Comparison of ENCODE assay signal across 1 cellular context in genomic region chr22:19432092-19432844, GRCh38.
TF ChIP-seq lines count a peak whose summit lies in the region.

Gene MRPL40 (plus strand): TSS chr22:19432545. CDS start chr22:19432555, 10 bp downstream.

TF ChIP-seq in K562, 482 proteins besides CTCF, POLR2A, EP300 and RAD21 (continued from another document and continues in another):
- TF ChIP-seq EZH2 (IDR thresholded peaks at IDR 0.05; ENCODE audit: borderline replicate concordance, low read depth, low read length) = no peak
- TF ChIP-seq STAT5B (CRISPR knock-in tag; IDR thresholded peaks at IDR 0.05) = no peak
- peak; percentile 100 for TF ChIP-seq HNRNPL (IDR thresholded peaks at IDR 0.05; ENCODE audit: low read depth, low read length)
- TF ChIP-seq ATF2 (CRISPR knock-in tag; IDR thresholded peaks at IDR 0.05) = no peak
- no peak for TF ChIP-seq PATZ1 (CRISPR knock-in tag; IDR thresholded peaks at IDR 0.05; ENCODE audit: borderline replicate concordance)
- no peak for TF ChIP-seq TBP (optimal IDR thresholded peaks at IDR 0.05; ENCODE audit: low read depth, low read length)
- TF ChIP-seq RBM34 (IDR thresholded peaks at IDR 0.05; ENCODE audit: borderline replicate concordance, insufficient read depth, low read length) = peak; percentile 100
- TF ChIP-seq SNAPC5 (CRISPR knock-in tag; IDR thresholded peaks at IDR 0.05) = no peak
- peak; percentile 82; the same call in 1 of the 2 replicates for TF ChIP-seq ELK3 (CRISPR knock-in tag; IDR thresholded peaks at IDR 0.05)
- TF ChIP-seq RFX7 (CRISPR knock-in tag; IDR thresholded peaks at IDR 0.05) = peak; percentile 85; the same call in 1 of the 2 replicates
- peak; percentile 96 for TF ChIP-seq ZKSCAN1 (IDR thresholded peaks at IDR 0.05; ENCODE audit: low read depth, low read length)
- peak; percentile 72; the same call in 1 of the 2 replicates for TF ChIP-seq ZNF444 (CRISPR knock-in tag; IDR thresholded peaks at IDR 0.05)
- TF ChIP-seq PHB (CRISPR knock-in tag; IDR thresholded peaks at IDR 0.05) = peak; percentile 97
- no peak for TF ChIP-seq C11orf30 (IDR thresholded peaks at IDR 0.05; ENCODE audit: low read depth)
- TF ChIP-seq ZKSCAN8 (CRISPR knock-in tag; IDR thresholded peaks at IDR 0.05) = no peak
- no peak for TF ChIP-seq SMARCA5 (IDR thresholded peaks at IDR 0.05)
- peak; percentile 85; the same call in 1 of the 2 replicates for TF ChIP-seq FOXO4 (CRISPR knock-in tag; IDR thresholded peaks at IDR 0.05)
- no peak for TF ChIP-seq FOXJ3 (CRISPR knock-in tag; IDR thresholded peaks at IDR 0.05)
- TF ChIP-seq SMC3 (conservative IDR thresholded peaks at IDR 0.05; ENCODE audit: insufficient read depth, low read depth, low read length) = peak; percentile 39; the same call in 1 of the 2 replicates
- no peak for TF ChIP-seq USF2 (CRISPR knock-in tag; IDR thresholded peaks at IDR 0.05)
- TF ChIP-seq EGR1 (conservative IDR thresholded peaks at IDR 0.05) = no peak
- TF ChIP-seq PHTF2 (CRISPR knock-in tag; IDR thresholded peaks at IDR 0.05) = peak; percentile 92
- TF ChIP-seq PRDM10 (IDR thresholded peaks at IDR 0.05; ENCODE audit: partially characterized antibody) = no peak
- no peak for TF ChIP-seq TAL1 (IDR thresholded peaks at IDR 0.05)
- no peak for TF ChIP-seq ARID1B (IDR thresholded peaks at IDR 0.05)
- no peak for TF ChIP-seq CEBPZ (IDR thresholded peaks at IDR 0.05; ENCODE audit: borderline replicate concordance, low read depth, low read length)
- TF ChIP-seq CTBP1 (IDR thresholded peaks at IDR 0.05; ENCODE audit: borderline replicate concordance) = no peak
- no peak; the same call in 1 of the 2 replicates for TF ChIP-seq MAFF (IDR thresholded peaks at IDR 0.05; ENCODE audit: low read length)
- peak; percentile 97 for TF ChIP-seq ZNF583 (CRISPR knock-in tag; IDR thresholded peaks at IDR 0.05)
- no peak for TF ChIP-seq FUS (optimal IDR thresholded peaks at IDR 0.05; ENCODE audit: low read depth, low read length)
- TF ChIP-seq SMAD3 (CRISPR knock-in tag; conservative IDR thresholded peaks at IDR 0.05) = peak; percentile 97
- no peak for TF ChIP-seq HDGF (IDR thresholded peaks at IDR 0.05)
- no peak for TF ChIP-seq POLR3G (IDR thresholded peaks at IDR 0.05; ENCODE audit: extremely low read depth, insufficient read length, insufficient replicate concordance)
- peak; percentile 79 for TF ChIP-seq ZSCAN32 (CRISPR knock-in tag; IDR thresholded peaks at IDR 0.05)
- no peak for TF ChIP-seq ZNF3 (CRISPR knock-in tag; IDR thresholded peaks at IDR 0.05)
- peak; percentile 98 for TF ChIP-seq HCFC1 (IDR thresholded peaks at IDR 0.05; ENCODE audit: low read depth, low read length)
- peak; percentile 57; the same call in 1 of the 2 replicates for TF ChIP-seq ZNF280B (CRISPR knock-in tag; IDR thresholded peaks at IDR 0.05)
- peak; percentile 95 for TF ChIP-seq E2F3 (CRISPR knock-in tag; IDR thresholded peaks at IDR 0.05)
- peak; percentile 94; the same call in 1 of the 2 replicates for TF ChIP-seq PTBP1 (IDR thresholded peaks at IDR 0.05; ENCODE audit: low read depth, low read length)
- no peak for TF ChIP-seq CHD4 (IDR thresholded peaks at IDR 0.05; ENCODE audit: insufficient read depth, insufficient replicate concordance, low read depth, low read length, poor library complexity, severe bottlenecking)
- no peak for TF ChIP-seq ZC3H4 (CRISPR knock-in tag; IDR thresholded peaks at IDR 0.05; ENCODE audit: borderline replicate concordance)
- no peak for TF ChIP-seq NR1H2 (CRISPR knock-in tag; IDR thresholded peaks at IDR 0.05)
- peak; percentile 89 for TF ChIP-seq ZNF133 (CRISPR knock-in tag; IDR thresholded peaks at IDR 0.05)
- no peak for TF ChIP-seq CREB5 (CRISPR knock-in tag; IDR thresholded peaks at IDR 0.05)
- no peak for TF ChIP-seq ZNF551 (CRISPR knock-in tag; IDR thresholded peaks at IDR 0.05)
- no peak for TF ChIP-seq FOXM1 (IDR thresholded peaks at IDR 0.05; ENCODE audit: low read depth)
- no peak for TF ChIP-seq FOXM1 (CRISPR knock-in tag; IDR thresholded peaks at IDR 0.05; ENCODE audit: low read depth)
- TF ChIP-seq SNIP1 (IDR thresholded peaks at IDR 0.05; ENCODE audit: low read depth) = no peak
- peak; percentile 74; the same call in 1 of the 2 replicates for TF ChIP-seq ZNF75A (CRISPR knock-in tag; IDR thresholded peaks at IDR 0.05)
- no peak for TF ChIP-seq ATF7 (IDR thresholded peaks at IDR 0.05)
- no peak for TF ChIP-seq NRF1 (conservative IDR thresholded peaks at IDR 0.05 in 1 of 2, IDR thresholded peaks at IDR 0.05 in 1 of 2)
- no peak for TF ChIP-seq CREM (IDR thresholded peaks at IDR 0.05; ENCODE audit: low read depth)
- no peak for TF ChIP-seq KAT7 (CRISPR knock-in tag; IDR thresholded peaks at IDR 0.05; ENCODE audit: borderline replicate concordance)
